ENCODE assay signal across 4 cellular contexts in genomic region chr7:128386415-128386925, GRCh38.
TF ChIP-seq lines count a peak whose summit lies in the region.

No MANE protein-coding gene starts in this region.

TF ChIP-seq in SK-N-SH, 30 proteins besides CTCF, POLR2A, EP300 and RAD21 (continues in another document):
- TF ChIP-seq FOXJ3 (CRISPR knock-in tag; IDR thresholded peaks at IDR 0.05) (no peak), NRF1 (IDR thresholded peaks at IDR 0.05; ENCODE audit: low read depth, low read length) (no peak), GATA2 (CRISPR knock-in tag; IDR thresholded peaks at IDR 0.05) (no peak), EZH2phosphoT487 (IDR thresholded peaks at IDR 0.05; ENCODE audit: borderline replicate concordance, low read depth) (no peak), POLR2AphosphoS5 (IDR thresholded peaks at IDR 0.05; ENCODE audit: low read depth, low read length) (no peak), SIN3A (IDR thresholded peaks at IDR 0.05; ENCODE audit: borderline replicate concordance, low read depth, low read length) (no peak), FOXM1 (IDR thresholded peaks at IDR 0.05; ENCODE audit: low read depth) (no peak), NFIC (IDR thresholded peaks at IDR 0.05; ENCODE audit: borderline replicate concordance) (no peak), MEF2A (IDR thresholded peaks at IDR 0.05; ENCODE audit: borderline replicate concordance, low read depth) (no peak), IRF3 (IDR thresholded peaks at IDR 0.05; ENCODE audit: low read depth, low read length) (no peak), ZBTB33 (IDR thresholded peaks at IDR 0.05; ENCODE audit: borderline replicate concordance, low read depth) (no peak), TEAD4 (IDR thresholded peaks at IDR 0.05; ENCODE audit: borderline replicate concordance, insufficient read depth) (no peak), TAF1 (IDR thresholded peaks at IDR 0.05; ENCODE audit: borderline replicate concordance, low read depth, low read length) (no peak), RCOR1 (IDR thresholded peaks at IDR 0.05; ENCODE audit: low read length) (no peak)

TF ChIP-seq in SK-N-SH treated with all-trans-retinoic acid at 6 μM for 48 hours, 23 proteins besides CTCF, POLR2A, EP300 and RAD21:
- TF ChIP-seq ISL1 (CRISPR knock-in tag; IDR thresholded peaks at IDR 0.05) (no peak), TSHZ2 (CRISPR knock-in tag; IDR thresholded peaks at IDR 0.05) (no peak), TOX (CRISPR knock-in tag; IDR thresholded peaks at IDR 0.05; ENCODE audit: borderline replicate concordance) (no peak), RARB (CRISPR knock-in tag; IDR thresholded peaks at IDR 0.05) (no peak), CREB5 (CRISPR knock-in tag; IDR thresholded peaks at IDR 0.05; ENCODE audit: low read depth) (no peak), GLIS3 (CRISPR knock-in tag; IDR thresholded peaks at IDR 0.05) (no peak), ZC3H10 (CRISPR knock-in tag; IDR thresholded peaks at IDR 0.05) (no peak), CSDC2 (CRISPR knock-in tag; IDR thresholded peaks at IDR 0.05) (no peak), ZNF8 (CRISPR knock-in tag; IDR thresholded peaks at IDR 0.05) (no peak)

TF ChIP-seq in K562, 482 proteins besides CTCF, POLR2A, EP300 and RAD21:
- peak; percentile 58; the same call in 1 of the 2 replicates for TF ChIP-seq C11orf30 (IDR thresholded peaks at IDR 0.05; ENCODE audit: low read depth)
- peak; percentile 64 for TF ChIP-seq ZNF316 (IDR thresholded peaks at IDR 0.05)
- TF ChIP-seq RBM39 (optimal IDR thresholded peaks at IDR 0.05; ENCODE audit: low read depth, low read length) = no peak
- no peak for TF ChIP-seq KLF10 (CRISPR knock-in tag; IDR thresholded peaks at IDR 0.05)

TF ChIP-seq in liver, 16 proteins besides CTCF, POLR2A, EP300 and RAD21:
- TF ChIP-seq TAF1 (conservative IDR thresholded peaks at IDR 0.05) (no peak), HNF4A (conservative IDR thresholded peaks at IDR 0.05) (peak; percentile 20 to 28), FOXA2 (IDR thresholded peaks at IDR 0.05) (no peak), HNF4G (IDR thresholded peaks at IDR 0.05) (no peak)
